6 cellular contexts compared by ENCODE assay signal in the genomic region with DNA sequence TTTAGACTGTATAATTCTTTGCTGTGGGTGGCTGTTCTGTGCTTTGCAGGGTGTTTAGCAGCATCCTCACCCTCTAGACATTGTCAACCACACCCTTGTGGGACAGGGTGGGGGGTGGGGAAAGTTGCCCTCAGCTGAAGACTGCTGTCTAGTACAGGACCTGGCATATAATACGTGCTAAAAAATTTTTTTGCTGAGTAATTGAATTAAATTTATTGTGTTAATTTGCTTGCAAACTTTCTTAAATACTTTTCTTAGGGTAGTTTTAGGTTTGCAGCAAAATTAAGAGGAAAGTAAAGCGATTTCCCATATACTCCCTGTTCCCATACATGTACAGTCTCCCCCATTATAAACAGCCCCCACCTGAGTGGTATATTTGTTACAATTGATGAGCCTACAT.
"Had no signal": no experiment of that assay in that cellular context is flagged by ENCODE, and none has a peak within 500 bp of the region (broad histone marks: within the 10 kb centered on the region; RNA-seq: fewer than 3 reads in every experiment).

No MANE protein-coding gene starts in this region.

- H3K27ac ChIP-seq: HL-60, KMS-11 had no signal

- DNase-seq: Karpas-422, KBM-7, KG1 had no signal

- FAIRE-seq: HTR-8/SVneo had no signal

- H3K9ac ChIP-seq: KMS-11 had no signal

- H3K4me2 ChIP-seq: KMS-11 had no signal
